Comparison of ENCODE assay signal across 20 cellular contexts in the genomic region with DNA sequence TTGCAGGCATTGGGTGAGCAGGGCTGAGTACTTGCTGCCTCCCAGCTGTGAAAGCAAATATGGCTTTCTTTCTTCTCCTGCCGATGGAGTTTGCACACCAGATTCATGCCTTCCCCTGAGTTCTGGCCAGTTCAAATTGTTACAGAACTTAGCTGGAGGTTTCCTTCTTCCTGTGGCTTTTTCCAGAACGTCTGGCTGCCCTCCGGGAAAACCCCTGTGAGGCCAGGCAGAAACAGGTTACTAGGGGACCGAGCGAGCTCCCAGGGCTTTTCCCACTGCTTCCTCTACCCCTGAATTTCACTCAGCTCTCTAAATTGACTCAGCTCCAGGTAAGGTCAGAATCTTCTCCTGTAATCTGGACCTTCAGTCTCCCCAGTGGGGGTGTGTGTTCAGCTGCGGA.
"Had no signal": no experiment of that assay in that cellular context is flagged by ENCODE, and none has a peak within 500 bp of the region (broad histone marks: within the 10 kb centered on the region; RNA-seq: fewer than 3 reads in every experiment).

No MANE protein-coding gene starts in this region.

- H3K27ac Mint-ChIP-seq: naive B cell; nephron; stimulated activated memory B cell treated with anti-CD40 and anti-IgM and Interleukin-4, amounts not matched to agents 10 μg/mL and 1 μg/mL and 100 μg/mL, for 72 hours; stimulated activated naive CD8-positive, alpha-beta T cell treated with anti-CD3 and anti-CD28 coated beads, Interleukin-15, Interleukin-2, amounts not matched to agents 100 ng/mL and 50 ng/mL, for 24 hours had no signal

- H3K4me1 Mint-ChIP-seq: naive B cell; nephron; stimulated activated memory B cell treated with anti-CD40 and anti-IgM and Interleukin-4, amounts not matched to agents 10 μg/mL and 1 μg/mL and 100 μg/mL, for 72 hours had no signal

- H3K4me3 ChIP-seq: coronary artery, esophagus squamous epithelium, gastroesophageal sphincter, left ventricle myocardium inferior, lower lobe of right lung, spleen, tibial artery, upper lobe of left lung, uterus had no signal

- DNase-seq: effector memory CD4-positive, alpha-beta T cell; esophagus squamous epithelium; foreskin fibroblast; left cardiac atrium; left ventricle myocardium inferior; lower lobe of right lung; mesendoderm; naive B cell; spleen; stimulated activated CD4-positive, alpha-beta T cell treated with anti-CD3 and anti-CD28 coated beads, Interleukin-15, amount 100 ng/mL, for 24 hours; stimulated activated CD4-positive, alpha-beta T cell treated with anti-CD3 and anti-CD28 coated beads, Interleukin-1b, Interleukin-23, amount 100 ng/mL, for 48 hours; stimulated activated CD4-positive, alpha-beta T cell treated with anti-CD3 and anti-CD28 coated beads, Interleukin-4, amount 100 ng/mL, for 24 hours; tibial artery; upper lobe of left lung; uterus had no signal

- H3K27me3 ChIP-seq: esophagus squamous epithelium, gastroesophageal sphincter, spleen, tibial artery, upper lobe of left lung, uterus had no signal

- H3K4me1 ChIP-seq: esophagus squamous epithelium, gastroesophageal sphincter, left ventricle myocardium inferior, lower lobe of right lung, spleen, tibial artery, upper lobe of left lung, uterus had no signal

- H3K27me3 Mint-ChIP-seq: stimulated activated naive CD8-positive, alpha-beta T cell treated with anti-CD3 and anti-CD28 coated beads, Interleukin-15, Interleukin-2, amounts not matched to agents 100 ng/mL and 50 ng/mL, for 24 hours had no signal

- H3K36me3 Mint-ChIP-seq: naive B cell; stimulated activated memory B cell treated with anti-CD40 and anti-IgM and Interleukin-4, amounts not matched to agents 10 μg/mL and 1 μg/mL and 100 μg/mL, for 72 hours had no signal

- H3K27ac ChIP-seq: coronary artery, esophagus squamous epithelium, gastroesophageal sphincter, left ventricle myocardium inferior, lower lobe of right lung, spleen, tibial artery, upper lobe of left lung, uterus had no signal

- H3K9me3 Mint-ChIP-seq: nephron had no signal

- H3K4me3 Mint-ChIP-seq: naive B cell; nephron; stimulated activated memory B cell treated with anti-CD40 and anti-IgM and Interleukin-4, amounts not matched to agents 10 μg/mL and 1 μg/mL and 100 μg/mL, for 72 hours; stimulated activated naive CD8-positive, alpha-beta T cell treated with anti-CD3 and anti-CD28 coated beads, Interleukin-15, Interleukin-2, amounts not matched to agents 100 ng/mL and 50 ng/mL, for 24 hours had no signal

- H3K9me3 ChIP-seq: esophagus squamous epithelium, gastroesophageal sphincter, lower lobe of right lung, spleen, tibial artery, upper lobe of left lung, uterus had no signal

- H3K36me3 ChIP-seq: esophagus squamous epithelium, gastroesophageal sphincter, left ventricle myocardium inferior, lower lobe of right lung, spleen, tibial artery, upper lobe of left lung, uterus had no signal
